In genomic region chrX:63475200-63475599, GRCh38 we compare ENCODE assay signal across 2 cellular contexts.
TF ChIP-seq lines count a peak whose summit lies in the region.

No MANE protein-coding gene starts in this region.

TF ChIP-seq in GM23338, 12 proteins besides CTCF, POLR2A, EP300 and RAD21 (continued from another document):
- no peak for TF ChIP-seq REST (IDR thresholded peaks at IDR 0.05; ENCODE audit: unreplicated experiment)
- TF ChIP-seq ZNF114 (CRISPR knock-in tag; IDR thresholded peaks at IDR 0.05), result no peak
- no peak for TF ChIP-seq STAT1 (IDR thresholded peaks at IDR 0.05; ENCODE audit: unreplicated experiment)
- no peak for TF ChIP-seq ZNF331 (CRISPR knock-in tag; IDR thresholded peaks at IDR 0.05; ENCODE audit: low read depth)
- no peak for TF ChIP-seq ZNF462 (CRISPR knock-in tag; IDR thresholded peaks at IDR 0.05)

TF ChIP-seq in WTC11, 78 proteins besides CTCF, POLR2A, EP300 and RAD21 (continued from another document):
- TF ChIP-seq ZNF281 (CRISPR knock-in tag; IDR thresholded peaks at IDR 0.05), result no peak
- TF ChIP-seq TCF7 (CRISPR knock-in tag; IDR thresholded peaks at IDR 0.05; ENCODE audit: low read depth), result no peak
- no peak for TF ChIP-seq FOXK1 (CRISPR knock-in tag; IDR thresholded peaks at IDR 0.05)
- no peak for TF ChIP-seq ESRRA (CRISPR knock-in tag; IDR thresholded peaks at IDR 0.05; ENCODE audit: borderline replicate concordance)
- TF ChIP-seq OVOL2 (CRISPR knock-in tag; IDR thresholded peaks at IDR 0.05; ENCODE audit: borderline replicate concordance), result no peak
- TF ChIP-seq MYBL2 (CRISPR knock-in tag; IDR thresholded peaks at IDR 0.05), result no peak
- TF ChIP-seq IRF2 (CRISPR knock-in tag; IDR thresholded peaks at IDR 0.05; ENCODE audit: borderline replicate concordance, low read depth), result no peak
- TF ChIP-seq ZNF396 (CRISPR knock-in tag; IDR thresholded peaks at IDR 0.05; ENCODE audit: borderline replicate concordance), result no peak
- no peak for TF ChIP-seq GRHL2 (CRISPR knock-in tag; IDR thresholded peaks at IDR 0.05; ENCODE audit: insufficient replicate concordance, severe bottlenecking)
